In genomic region chr2:28895189-28895893, GRCh38 we compare ENCODE assay signal across 8 cellular contexts. TPM values are rescaled to one million over a fixed set of nuclear protein-coding genes. Genes with fewer than 3 reads are reported as not detected.
DNase-seq lines count a peak whose midpoint lies in the region; ATAC-seq and TF ChIP-seq lines count a peak whose summit lies in the region.

No MANE protein-coding gene starts in this region.

- no peaks in the 10 kb centered on the region for H3K36me3 ChIP-seq in tibial nerve

- H3K27me3 Mint-ChIP-seq in activated T-helper 17 cell treated with anti-CD3 and anti-CD28 coated beads, Interleukin-2, amount 50 U/mL, for 72 hours, result no peaks in the 10 kb centered on the region
- H3K27me3 Mint-ChIP-seq in nephron progenitor cell (ENCODE audit: low read depth, poor library complexity), result peaks cover 8% of the 10 kb centered on the region

- TF ChIP-seq CTCF in GM13977 (IDR thresholded peaks at IDR 0.05; ENCODE audit: extremely low read depth, insufficient read depth, missing control alignments) (no peak), foreskin fibroblast (IDR thresholded peaks at IDR 0.05; ENCODE audit: low read depth, low read length) (no peak), nephron progenitor cell (IDR thresholded peaks at IDR 0.05) (no peak), tibial nerve (IDR thresholded peaks at IDR 0.05) (no peak)

- H3K4me1 Mint-ChIP-seq in activated T-helper 17 cell treated with anti-CD3 and anti-CD28 coated beads, Interleukin-2, amount 50 U/mL, for 72 hours, result peaks cover 29% of the 10 kb centered on the region
- peaks cover 39% of the 10 kb centered on the region for H3K4me1 Mint-ChIP-seq in nephron progenitor cell

- peak; percentile 38 for DNase-seq in GM13977 (ENCODE audit: low spot score)
- DNase-seq in NOMO-1 treated with dmso at 0.1 percent for 144 hours (lab: John Stamatoyannopoulos, UW; ENCODE audit: unreplicated experiment), result peak; percentile 6
- peak; percentile 14 to 62 for DNase-seq in foreskin fibroblast
- no peak for DNase-seq in nephron progenitor cell
- DNase-seq in tibial nerve (ENCODE audit: low spot score in 2 of 2), result no peak
- no peak for DNase-seq in OCI-M2 (lab: John Stamatoyannopoulos, UW; ENCODE audit: unreplicated experiment)

- H3K27me3 ChIP-seq in tibial nerve, result no peaks in the 10 kb centered on the region

- peaks cover 48% of the 10 kb centered on the region for H3K36me3 Mint-ChIP-seq in activated T-helper 17 cell treated with anti-CD3 and anti-CD28 coated beads, Interleukin-2, amount 50 U/mL, for 72 hours (ENCODE audit: low read depth)
- no peaks in the 10 kb centered on the region for H3K36me3 Mint-ChIP-seq in nephron progenitor cell (ENCODE audit: low read depth)

- ATAC-seq in HG02798 (IDR thresholded peaks at IDR 0.05; ENCODE audit: poor library complexity, unreplicated experiment), result peak; percentile 15
- peak; percentile 46 for ATAC-seq in activated T-helper 17 cell treated with anti-CD3 and anti-CD28 coated beads, Interleukin-2, amount 50 U/mL, for 72 hours (replicated peaks)

- H3K4me3 Mint-ChIP-seq in activated T-helper 17 cell treated with anti-CD3 and anti-CD28 coated beads, Interleukin-2, amount 50 U/mL, for 72 hours, result peak overlapping the region; percentile 98
- H3K4me3 Mint-ChIP-seq in nephron progenitor cell, result peak overlapping the region; percentile 98

- H3K27ac ChIP-seq in tibial nerve, result peak overlapping the region; percentile 51 to 90 (median 86)

- H3K27ac Mint-ChIP-seq in activated T-helper 17 cell treated with anti-CD3 and anti-CD28 coated beads, Interleukin-2, amount 50 U/mL, for 72 hours, result peak overlapping the region; percentile 99
- peak overlapping the region; percentile 96 for H3K27ac Mint-ChIP-seq in nephron progenitor cell

- no peaks in the 10 kb centered on the region for H3K9me3 ChIP-seq in tibial nerve

- H3K4me1 ChIP-seq in tibial nerve, result peaks cover 0 to 46% (median 19%) of the 10 kb centered on the region in 4 donors

- 1% methylated on average over 15 to 19 of the region's 19 CpGs for WGBS in tibial nerve, 2 donors

- H3K9me3 Mint-ChIP-seq in activated T-helper 17 cell treated with anti-CD3 and anti-CD28 coated beads, Interleukin-2, amount 50 U/mL, for 72 hours, result no peaks in the 10 kb centered on the region
- H3K9me3 Mint-ChIP-seq in nephron progenitor cell, result peaks cover 7% of the 10 kb centered on the region

- in situ Hi-C loops in GM13977 (cut with MboI; ENCODE audit: low pct_unique_long_range_greater_than_20kb, low sequenced_read_pairs, unreplicated experiment), result no loop called here

- no peak for TF ChIP-seq POLR2A in tibial nerve (IDR thresholded peaks at IDR 0.05)

- H3K4me3 ChIP-seq in foreskin fibroblast (ENCODE audit: low read depth in 1 of 2, low read length in 2 of 2) (peak overlapping the region; percentile 93 to 99), tibial nerve (peak overlapping the region; percentile 96 to 99 (median 98))

- TF ChIP-seq EP300 in tibial nerve (IDR thresholded peaks at IDR 0.05), result no peak

RNA-seq across cellular contexts. Expression of gene WDR43, which starts 0.9 kb away (rescaled TPM):
- total RNA-seq in activated T-helper 17 cell treated with anti-CD3 and anti-CD28 coated beads, Interleukin-2, amount 50 U/mL, for 72 hours, result 100 to 1,000 TPM in 1 of 2 donors, 10 to 100 TPM in 1; 63.7 to 146 TPM
- 10 to 100 TPM; 32.2 to 57.6 (median 37.0) TPM for total RNA-seq in tibial nerve

RNA-seq across cellular contexts. Expression of gene TRMT61B, which starts 25.2 kb away (rescaled TPM):
- total RNA-seq in activated T-helper 17 cell treated with anti-CD3 and anti-CD28 coated beads, Interleukin-2, amount 50 U/mL, for 72 hours, result 10 to 100 TPM; 14.7 to 20.0 TPM
- total RNA-seq in tibial nerve, result 10 to 100 TPM in 2 of 4 donors, 1 to 10 TPM in 2; 8.5 to 17.8 (median 10.5) TPM

Comparison
In these comparisons a context has a peak if more than half of its experiments do, and no peak if none do; other contexts are left out.
1. DNase-seq: peak in GM13977 (single experiment), NOMO-1 treated with dmso at 0.1 percent for 144 hours (single experiment) and foreskin fibroblast (2 of 2); none in nephron progenitor cell (single experiment), tibial nerve (0 of 2) and OCI-M2 (single experiment).